8 cellular contexts compared by ENCODE assay signal in genomic region chr17:80605326-80606066, GRCh38.
A peak's percentile ranks its signal among the peaks of the same experiment; 100 is the strongest.
DNase-seq lines count a peak whose midpoint lies in the region; ATAC-seq and TF ChIP-seq lines count a peak whose summit lies in the region.

No MANE protein-coding gene starts in this region.

- no peaks in the 10 kb centered on the region for H3K4me1 ChIP-seq in Panc1 (ENCODE audit: control insufficient read depth, insufficient read depth, low read length)
- peaks cover 1% of the 10 kb centered on the region for H3K4me1 ChIP-seq in adipocyte (ENCODE audit: control insufficient read depth, insufficient read depth, low read length)
- H3K4me1 ChIP-seq in colonic mucosa = no peaks in the 10 kb centered on the region

- H3K27me3 ChIP-seq in Panc1 (ENCODE audit: control insufficient read depth, insufficient read depth, low read length) (no peaks in the 10 kb centered on the region), adipocyte (replicated peaks; ENCODE audit: control insufficient read depth, insufficient read depth, low read length) (no peaks in the 10 kb centered on the region), colonic mucosa (no peaks in the 10 kb centered on the region)

- no peak overlapping the region for H3K9ac ChIP-seq in adipocyte (ENCODE audit: low read length)
- no peak overlapping the region for H3K9ac ChIP-seq in colonic mucosa (ENCODE audit: low read depth in 2 of 2, low read length in 2 of 2)

- peaks cover 7% of the 10 kb centered on the region for H3K27me3 Mint-ChIP-seq in glutamatergic neuron (ENCODE audit: unreplicated experiment)

- in situ Hi-C loops in Panc1 (cut with HindIII; ENCODE audit: low pct_unique_long_range_greater_than_20kb, low sequenced_read_pairs) = no loop called here

- H3K9me3 Mint-ChIP-seq in glutamatergic neuron (ENCODE audit: unreplicated experiment) = peaks cover 9% of the 10 kb centered on the region

- H3K9me3 ChIP-seq in Panc1 (ENCODE audit: control insufficient read depth, insufficient read depth, low read depth, low read length) (no peaks in the 10 kb centered on the region), adipocyte (ENCODE audit: control insufficient read depth, low read length) (no peaks in the 10 kb centered on the region), colonic mucosa (no peaks in the 10 kb centered on the region)

- DNase-seq in GM12864 (ENCODE audit: low read depth) (peak; percentile 73), Panc1 (ENCODE audit: low read depth, low spot score) (peak; percentile 12), adipocyte (ENCODE audit: low read depth) (peak; percentile 12), NCI-H1092 treated with DMSO at 0.1 percent for 48 hours (lab: John Stamatoyannopoulos, UW) (no peak), colonic mucosa (no peak), glutamatergic neuron (no peak)
- DNase-seq in stimulated activated CD4-positive, alpha-beta T cell treated with anti-CD3 and anti-CD28 coated beads, Interleukin-4, amount 100 ng/mL, for 4 hours = peak; percentile 45 to 58

- peaks cover 9% of the 10 kb centered on the region for H3K4me1 Mint-ChIP-seq in glutamatergic neuron (ENCODE audit: low read depth, unreplicated experiment)

- no peak overlapping the region for H3K4me3 Mint-ChIP-seq in glutamatergic neuron (ENCODE audit: unreplicated experiment)

- H3K36me3 Mint-ChIP-seq in glutamatergic neuron (ENCODE audit: unreplicated experiment) = peaks cover 9% of the 10 kb centered on the region

- no peak overlapping the region for H3K27ac Mint-ChIP-seq in glutamatergic neuron (ENCODE audit: unreplicated experiment)

- H3K36me3 ChIP-seq in Panc1 (ENCODE audit: control insufficient read depth, insufficient read depth, low read length) = no peaks in the 10 kb centered on the region
- H3K36me3 ChIP-seq in adipocyte (ENCODE audit: control insufficient read depth, insufficient read depth, low read length, severe bottlenecking) = no peaks in the 10 kb centered on the region
- no peaks in the 10 kb centered on the region for H3K36me3 ChIP-seq in colonic mucosa

- peak overlapping the region; percentile 31 for H3K4me3 ChIP-seq in GM12864 (ENCODE audit: low read depth, low read length)
- no peak overlapping the region for H3K4me3 ChIP-seq in Panc1 (ENCODE audit: low read depth in 2 of 2, low read length in 2 of 2)
- H3K4me3 ChIP-seq in adipocyte (ENCODE audit: low read length) = no peak overlapping the region
- H3K4me3 ChIP-seq in colonic mucosa = no peak overlapping the region

- BruUV-seq in Panc1 (replicated peaks; lab: Mats Ljungman, UMichigan) = no TSS peak

- H3K27ac ChIP-seq in Panc1 (ENCODE audit: low read length) (no peak overlapping the region), colonic mucosa (no peak overlapping the region)

- intact Hi-C loops in Panc1 (cut with micrococcal nuclease; ENCODE audit: unreplicated experiment) (no loop called here), colonic mucosa (cut with DNase I) (no loop called here)

- POLR2A ChIA-PET in Panc1 (lab: Charles Lee) = no interaction called here

- TF ChIP-seq CTCF in GM12864 (IDR thresholded peaks at IDR 0.05; ENCODE audit: low read depth, low read length, missing control alignments) = no peak
- TF ChIP-seq CTCF in Panc1 (IDR thresholded peaks at IDR 0.05) = no peak
- TF ChIP-seq CTCF in colonic mucosa (IDR thresholded peaks at IDR 0.05) = no peak
- no peak for TF ChIP-seq CTCF in glutamatergic neuron (IDR thresholded peaks at IDR 0.05; ENCODE audit: partially characterized antibody, unreplicated experiment)

- CTCF ChIA-PET in Panc1 (lab: Charles Lee) = no interaction called here

- ATAC-seq in GM21825 (IDR thresholded peaks at IDR 0.05; ENCODE audit: unreplicated experiment) (peak; percentile 84), Panc1 (peak; percentile 88)

Comparison
In these comparisons a context has a peak if more than half of its experiments do, and no peak if none do; other contexts are left out.
1. DNase-seq: peak in GM12864 (single experiment), Panc1 (single experiment), adipocyte (single experiment) and stimulated activated CD4-positive, alpha-beta T cell treated with anti-CD3 and anti-CD28 coated beads, Interleukin-4, amount 100 ng/mL, for 4 hours (2 of 2); none in NCI-H1092 treated with DMSO at 0.1 percent for 48 hours (single experiment), colonic mucosa (single experiment) and glutamatergic neuron (single experiment).